ENCODE assay signal across 17 cellular contexts in the genomic region with DNA sequence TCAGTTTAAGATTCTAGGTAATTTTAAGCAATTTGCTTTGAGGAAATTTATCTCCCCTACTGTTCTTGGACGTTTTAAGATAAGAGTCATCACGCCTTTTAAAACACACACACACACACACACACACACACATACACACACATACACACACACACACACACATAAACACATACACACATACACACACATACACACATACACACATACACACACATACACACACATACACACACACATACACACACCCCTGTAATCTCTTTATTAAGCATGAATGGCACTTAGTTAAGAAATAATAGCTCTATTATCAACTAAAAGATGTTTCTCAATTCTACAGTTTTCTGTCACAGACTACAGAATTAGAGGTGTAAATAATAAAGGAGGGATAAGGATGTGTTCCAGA. TPM values are rescaled to one million over a fixed set of nuclear protein-coding genes. Genes with fewer than 3 reads are reported as not detected.
A peak's percentile ranks its signal among the peaks of the same experiment; 100 is the strongest.
DNase-seq lines count a peak whose midpoint lies in the region; ATAC-seq and TF ChIP-seq lines count a peak whose summit lies in the region.
"Had no signal": no experiment of that assay in that cellular context is flagged by ENCODE, and none has a peak within 500 bp of the region (broad histone marks: within the 10 kb centered on the region; RNA-seq: fewer than 3 reads in every experiment).

No MANE protein-coding gene starts in this region.

- CTCF ChIA-PET in IMR-90 (lab: Yijun Ruan, JAX) = no interaction called here

- H3K36me3 Mint-ChIP-seq in T-helper 17 cell (ENCODE audit: low read depth) = peaks cover 3% of the 10 kb centered on the region
- H3K36me3 Mint-ChIP-seq: CD8-positive, alpha-beta T cell had no signal

- no TSS peak for BruUV-seq in IMR-90 (replicated peaks; lab: Mats Ljungman, UMichigan)

- DNase-seq in IMR-90 (no peak), esophagus muscularis mucosa (ENCODE audit: extremely low spot score) (no peak), sigmoid colon (no peak), T-helper 17 cell (no peak), NCI-H2196 (lab: John Stamatoyannopoulos, UW; ENCODE audit: unreplicated experiment) (no peak)
- DNase-seq: Calu3; CD8-positive, alpha-beta T cell; DMS53; DND-41; EL; GM23248; HCEC 1CT; HFFc6 had no signal

- no peak overlapping the region for H3K27ac ChIP-seq in IMR-90 (ENCODE audit: insufficient read depth, low read length)
- peak overlapping the region; percentile 81 to 91 (median 90) for H3K27ac ChIP-seq in esophagus muscularis mucosa (replicated peaks in 1 of 4)
- peak overlapping the region; percentile 80 to 96 (median 85) for H3K27ac ChIP-seq in sigmoid colon
- H3K27ac ChIP-seq: BLaER1 treated with 17β-estradiol and CSF1 and Interleukin-3, amounts not matched to agents 10 nM and 100 nM; GM23248 had no signal

- TF ChIP-seq CTCF in IMR-90 (conservative IDR thresholded peaks at IDR 0.05; ENCODE audit: low read depth, low read length) = no peak
- TF ChIP-seq CTCF in esophagus muscularis mucosa (IDR thresholded peaks at IDR 0.05) = no peak
- no peak for TF ChIP-seq CTCF in sigmoid colon (IDR thresholded peaks at IDR 0.05)

- H2BK20ac ChIP-seq in IMR-90 (ENCODE audit: low read depth, low read length) = no peak overlapping the region

- no peak overlapping the region for H3K4ac ChIP-seq in IMR-90 (ENCODE audit: low read depth, low read length)

- H3K4me1 Mint-ChIP-seq in T-helper 17 cell = peaks cover 9% of the 10 kb centered on the region

- H3K23ac ChIP-seq in IMR-90 (ENCODE audit: low read depth, low read length) = no peak overlapping the region

- no peak for ATAC-seq in IMR-90 (ENCODE audit: low read depth)
- no peak for ATAC-seq in HG03095 (IDR thresholded peaks at IDR 0.05; ENCODE audit: unreplicated experiment)
- no peak for ATAC-seq in T-helper 17 cell
- no peak for ATAC-seq in HG02759 (IDR thresholded peaks at IDR 0.05; ENCODE audit: unreplicated experiment)
- ATAC-seq: CD8-positive, alpha-beta T cell had no signal

- H3K27me3 ChIP-seq in IMR-90 (ENCODE audit: control insufficient read depth, insufficient read depth, low read length) (no peaks in the 10 kb centered on the region), esophagus muscularis mucosa (no peaks in the 10 kb centered on the region), sigmoid colon (no peaks in the 10 kb centered on the region)
- H3K27me3 ChIP-seq: BLaER1 treated with 17β-estradiol and CSF1 and Interleukin-3, amounts not matched to agents 10 nM and 100 nM had no signal

- no peak overlapping the region for H3K56ac ChIP-seq in IMR-90 (ENCODE audit: extremely low read depth, insufficient read depth, low read length)

- H3K4me1 ChIP-seq in IMR-90 (ENCODE audit: control insufficient read depth, insufficient read depth, low read length) (no peaks in the 10 kb centered on the region), esophagus muscularis mucosa (peaks cover 20 to 62% (median 50%) of the 10 kb centered on the region in 4 donors), sigmoid colon (peaks cover 0 to 55% (median 46%) of the 10 kb centered on the region in 4 donors)

- peaks cover 4% of the 10 kb centered on the region; the same call in 1 of the 2 replicates for H3K9me3 ChIP-seq in IMR-90 (ENCODE audit: control insufficient read depth, insufficient read depth, low read length)
- peaks cover 0 to 5% (median 1%) of the 10 kb centered on the region in 4 donors for H3K9me3 ChIP-seq in esophagus muscularis mucosa
- peaks cover 0 to 3% (median 0%) of the 10 kb centered on the region in 4 donors for H3K9me3 ChIP-seq in sigmoid colon
- no peaks in the 10 kb centered on the region for H3K9me3 ChIP-seq in T-helper 17 cell (ENCODE audit: control insufficient read depth, low read length, poor library complexity, severe bottlenecking)

- H3K4me2 ChIP-seq in IMR-90 (ENCODE audit: low read depth, low read length) = no peak overlapping the region
- H3K4me2 ChIP-seq: BLaER1 treated with 17β-estradiol and CSF1 and Interleukin-3, amounts not matched to agents 10 nM and 100 nM had no signal

- H3K27ac Mint-ChIP-seq in T-helper 17 cell = no peak overlapping the region
- H3K27ac Mint-ChIP-seq: B cell; CD8-positive, alpha-beta T cell; HFFc6 had no signal

- in situ Hi-C loops in IMR-90 (cut with MboI; ENCODE audit: low sequenced_read_pairs) = no loop called here

- no peak overlapping the region for H2BK15ac ChIP-seq in IMR-90 (ENCODE audit: low read depth, low read length)

- TF ChIP-seq EP300 in esophagus muscularis mucosa (IDR thresholded peaks at IDR 0.05) = no peak
- no peak for TF ChIP-seq EP300 in sigmoid colon (IDR thresholded peaks at IDR 0.05)

- H4K91ac ChIP-seq in IMR-90 (ENCODE audit: insufficient read depth, low read depth, low read length) = no peak overlapping the region

- POLR2A ChIA-PET in IMR-90 (lab: Charles Lee; ENCODE audit: unreplicated experiment) = interaction anchor here (1.0 kb wide), 1 partner anchor 29 kb away, joined by 4 read pairs; no protein-coding TSS in a partner anchor

- H3K14ac ChIP-seq in IMR-90 (replicated peaks; ENCODE audit: low read depth, low read length) = no peak overlapping the region

- no peak for TF ChIP-seq RAD21 in IMR-90 (IDR thresholded peaks at IDR 0.05; ENCODE audit: low read length)

- H3K79me1 ChIP-seq in IMR-90 (ENCODE audit: low read depth in 1 of 2, low read length in 2 of 2) = no peaks in the 10 kb centered on the region

- no peak overlapping the region for H4K8ac ChIP-seq in IMR-90 (ENCODE audit: low read depth in 2 of 2, low read length in 2 of 2)

- no peak overlapping the region for H3K4me3 ChIP-seq in IMR-90 (ENCODE audit: insufficient read depth, low read depth, low read length)
- H3K4me3 ChIP-seq in esophagus muscularis mucosa = no peak overlapping the region
- H3K4me3 ChIP-seq in sigmoid colon = no peak overlapping the region
- H3K4me3 ChIP-seq: BLaER1 treated with 17β-estradiol and CSF1 and Interleukin-3, amounts not matched to agents 10 nM and 100 nM; GM23248 had no signal

- dilution Hi-C loops in IMR-90 (cut with HindIII; ENCODE audit: low sequenced_read_pairs, unreplicated experiment) = no loop called here

- H4K20me1 ChIP-seq in IMR-90 (ENCODE audit: insufficient read depth, low read length) = no peaks in the 10 kb centered on the region

- H2AK5ac ChIP-seq in IMR-90 (ENCODE audit: low read depth, low read length) = no peak overlapping the region

- no peak overlapping the region for H3K18ac ChIP-seq in IMR-90 (ENCODE audit: low read depth, low read length)

- WGBS in IMR-90 (ENCODE audit: extremely low coverage in 2 of 2, insufficient read length in 1 of 2), 2 experiments = 88% methylated on average over 1 of the region's 2 CpGs; no CpG with 5 or more reads in 1 of the 2 experiments
- 83% methylated on average over 2 of the region's 2 CpGs for WGBS in esophagus muscularis mucosa
- 62 to 77% methylated on average over 2 of the region's 2 CpGs for WGBS in sigmoid colon, 2 donors

- peak overlapping the region; percentile 75 for H2BK5ac ChIP-seq in IMR-90 (ENCODE audit: low read depth, low read length, poor library complexity, severe bottlenecking)

- peaks cover 60% of the 10 kb centered on the region for H3K27me3 Mint-ChIP-seq in T-helper 17 cell

- TF ChIP-seq POLR2A in IMR-90 (IDR thresholded peaks at IDR 0.05; ENCODE audit: low read depth, low read length) (no peak), esophagus muscularis mucosa (IDR thresholded peaks at IDR 0.05; ENCODE audit: low read depth) (no peak), sigmoid colon (IDR thresholded peaks at IDR 0.05) (no peak)

- H2BK120ac ChIP-seq in IMR-90 (ENCODE audit: low read depth, low read length) = no peak overlapping the region

- no peaks in the 10 kb centered on the region for H3K9me1 ChIP-seq in IMR-90 (ENCODE audit: insufficient read depth, low read length)

- H2AK9ac ChIP-seq in IMR-90 (replicated peaks; ENCODE audit: low read depth, low read length, poor library complexity) = no peak overlapping the region

- no peak overlapping the region for H4K5ac ChIP-seq in IMR-90 (ENCODE audit: low read depth, low read length)

- H3K36me3 ChIP-seq in IMR-90 (ENCODE audit: control insufficient read depth, insufficient read depth, low read length) (0 out of 2 replicates have a peak, but pooled peaks cover 3% of the 10 kb centered on the region), esophagus muscularis mucosa (no peaks in the 10 kb centered on the region), sigmoid colon (no peaks in the 10 kb centered on the region)

- intact Hi-C loops in IMR-90 (cut with micrococcal nuclease) = no loop called here
- intact Hi-C loops in esophagus muscularis mucosa (cut with DNase I) = no loop called here
- intact Hi-C loops in sigmoid colon (cut with DNase I) = no loop called here

- H3K9ac ChIP-seq in IMR-90 (ENCODE audit: low read depth, low read length) = no peak overlapping the region
- H3K9ac ChIP-seq: BLaER1 treated with 17β-estradiol and CSF1 and Interleukin-3, amounts not matched to agents 10 nM and 100 nM; GM23248 had no signal

- no peak overlapping the region for H3K4me3 Mint-ChIP-seq in T-helper 17 cell
- H3K4me3 Mint-ChIP-seq: B cell; CD8-positive, alpha-beta T cell; HFFc6 had no signal

- H2AFZ ChIP-seq in IMR-90 (replicated peaks; ENCODE audit: low read length, poor library complexity) = no peak overlapping the region
- H2AFZ ChIP-seq: GM23248 had no signal

TF ChIP-seq in IMR-90, 13 proteins besides CTCF, POLR2A, EP300 and RAD21 (continues in another document):
- TF ChIP-seq BHLHE40 (IDR thresholded peaks at IDR 0.05; ENCODE audit: low read depth, low read length) (no peak), SMC3 (IDR thresholded peaks at IDR 0.05; ENCODE audit: low read depth, low read length) (no peak), NFE2L2 (IDR thresholded peaks at IDR 0.05; ENCODE audit: low read depth, low read length) (no peak), MXI1 (IDR thresholded peaks at IDR 0.05; ENCODE audit: borderline replicate concordance, low read depth, low read length) (no peak), RFX5 (IDR thresholded peaks at IDR 0.05; ENCODE audit: low read depth, low read length) (no peak), MAZ (IDR thresholded peaks at IDR 0.05; ENCODE audit: borderline replicate concordance, low read depth, low read length) (no peak)
- TF ChIP-seq, protein P1, sequence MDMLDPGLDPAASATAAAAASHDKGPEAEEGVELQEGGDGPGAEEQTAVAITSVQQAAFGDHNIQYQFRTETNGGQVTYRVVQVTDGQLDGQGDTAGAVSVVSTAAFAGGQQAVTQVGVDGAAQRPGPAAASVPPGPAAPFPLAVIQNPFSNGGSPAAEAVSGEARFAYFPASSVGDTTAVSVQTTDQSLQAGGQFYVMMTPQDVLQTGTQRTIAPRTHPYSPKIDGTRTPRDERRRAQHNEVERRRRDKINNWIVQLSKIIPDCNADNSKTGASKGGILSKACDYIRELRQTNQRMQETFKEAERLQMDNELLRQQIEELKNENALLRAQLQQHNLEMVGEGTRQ (IDR thresholded peaks at IDR 0.05; ENCODE audit: low read depth, low read length) = no peak

RNA-seq across cellular contexts. Expression of a gene that starts 49.2 kb away (rescaled TPM):
- 5.4 and 6.9 TPM in 2 replicates for total RNA-seq in IMR-90 (2012; rRNA removed)
- 5.9 and 6.0 TPM in 2 replicates for polyA plus RNA-seq in IMR-90 (2012; rRNA removed)
- 3.7 and 4.0 TPM in 2 replicates for polyA plus RNA-seq in IMR-90 (2012; cell fraction: cytosol; rRNA removed)
- 4.0 and 5.2 TPM in 2 replicates for polyA plus RNA-seq in IMR-90 (2012; cell fraction: nucleus; rRNA removed; ENCODE audit: low replicate concordance)
- total RNA-seq in esophagus muscularis mucosa = 10 to 100 TPM in 3 of 4 donors, 1 to 10 TPM in 1; 10.0 to 20.2 (median 17.5) TPM
- total RNA-seq in sigmoid colon = 10 to 100 TPM in 3 of 4 donors, 1 to 10 TPM in 1; 7.2 to 15.0 (median 11.6) TPM
- 10 to 100 TPM in 2 of 3 donors, 1 to 10 TPM in 1; 9.6 to 36.1 (median 13.4) TPM for polyA plus RNA-seq in sigmoid colon
- under 1 TPM; 0.35 to 0.37 TPM for total RNA-seq in T-helper 17 cell
